In genomic region chr18:79750980-79751571, GRCh38 we compare ENCODE assay signal across 19 cellular contexts. TPM values are rescaled to one million over a fixed set of nuclear protein-coding genes. Genes with fewer than 3 reads are reported as not detected.
DNase-seq lines count a peak whose midpoint lies in the region; ATAC-seq and TF ChIP-seq lines count a peak whose summit lies in the region.
"Had no signal": no experiment of that assay in that cellular context is flagged by ENCODE, and none has a peak within 500 bp of the region (broad histone marks: within the 10 kb centered on the region; RNA-seq: fewer than 3 reads in every experiment).

No MANE protein-coding gene starts in this region.

- ATAC-seq in psoas muscle (peak; percentile 42 to 89 (median 64)), SK-N-SH treated with all-trans-retinoic acid at 6 μM for 48 hours (no peak), GM19397 (IDR thresholded peaks at IDR 0.05; ENCODE audit: unreplicated experiment) (no peak)
- ATAC-seq: natural killer cell had no signal

- H3K9me3 ChIP-seq in psoas muscle, result no peaks in the 10 kb centered on the region
- H3K9me3 ChIP-seq: ascending aorta had no signal

- H3K27ac ChIP-seq in psoas muscle, result no peak overlapping the region
- H3K27ac ChIP-seq: ascending aorta had no signal

- WGBS in psoas muscle, 3 donors, result 63 to 85% (median 67%) methylated on average over 10 to 13 of the region's 13 CpGs

- DNase-seq in Ammon's horn (ENCODE audit: low spot score), result peak; percentile 48
- DNase-seq in LNCaP clone FGC (ENCODE audit: low read depth), result peak; percentile 75
- DNase-seq in left kidney (ENCODE audit: low read depth, low spot score), result peak; percentile 44
- DNase-seq in psoas muscle, result no peak
- DNase-seq in iPS-NIHi7 (ENCODE audit: extremely low spot score), result no peak
- no peak for DNase-seq in HPDE6-E6E7 (ENCODE audit: extremely low spot score)
- DNase-seq: activated CD8-positive, alpha-beta memory T cell treated with anti-CD3 and anti-CD28 coated beads for 24 hours; activated gamma-delta T cell; HFFc6; hippocampal formation; IMR-90; natural killer cell; NCI-H2029; RPMI8226; stimulated activated CD4-positive, alpha-beta T cell treated with anti-CD3 and anti-CD28 coated beads, Interleukin-4, amount 100 ng/mL, for 24 hours had no signal

- H3K4me1 ChIP-seq in psoas muscle, result no peaks in the 10 kb centered on the region
- H3K4me1 ChIP-seq: ascending aorta had no signal

- no peak overlapping the region for H3K4me3 ChIP-seq in LNCaP clone FGC (ENCODE audit: low read depth, low read length)
- no peak overlapping the region for H3K4me3 ChIP-seq in psoas muscle
- H3K4me3 ChIP-seq: ascending aorta had no signal

- intact Hi-C loops in psoas muscle (cut with DNase I), result no loop called here

- no peaks in the 10 kb centered on the region for H3K27me3 ChIP-seq in psoas muscle (ENCODE audit: insufficient read depth in 3 of 3, low read length in 2 of 3)
- H3K27me3 ChIP-seq: ascending aorta had no signal

- H3K36me3 ChIP-seq in psoas muscle (ENCODE audit: insufficient read depth in 1 of 2, low read depth in 1 of 2), result peaks cover 2 to 34% of the 10 kb centered on the region in 2 donors

- TF ChIP-seq CTCF in LNCaP clone FGC (IDR thresholded peaks at IDR 0.05; ENCODE audit: control insufficient read depth, extremely low read depth, insufficient read depth) (no peak), psoas muscle (IDR thresholded peaks at IDR 0.05) (no peak)

TF ChIP-seq in SK-N-SH treated with all-trans-retinoic acid at 6 μM for 48 hours, 23 proteins besides CTCF, POLR2A, EP300 and RAD21:
- TF ChIP-seq, protein P1, sequence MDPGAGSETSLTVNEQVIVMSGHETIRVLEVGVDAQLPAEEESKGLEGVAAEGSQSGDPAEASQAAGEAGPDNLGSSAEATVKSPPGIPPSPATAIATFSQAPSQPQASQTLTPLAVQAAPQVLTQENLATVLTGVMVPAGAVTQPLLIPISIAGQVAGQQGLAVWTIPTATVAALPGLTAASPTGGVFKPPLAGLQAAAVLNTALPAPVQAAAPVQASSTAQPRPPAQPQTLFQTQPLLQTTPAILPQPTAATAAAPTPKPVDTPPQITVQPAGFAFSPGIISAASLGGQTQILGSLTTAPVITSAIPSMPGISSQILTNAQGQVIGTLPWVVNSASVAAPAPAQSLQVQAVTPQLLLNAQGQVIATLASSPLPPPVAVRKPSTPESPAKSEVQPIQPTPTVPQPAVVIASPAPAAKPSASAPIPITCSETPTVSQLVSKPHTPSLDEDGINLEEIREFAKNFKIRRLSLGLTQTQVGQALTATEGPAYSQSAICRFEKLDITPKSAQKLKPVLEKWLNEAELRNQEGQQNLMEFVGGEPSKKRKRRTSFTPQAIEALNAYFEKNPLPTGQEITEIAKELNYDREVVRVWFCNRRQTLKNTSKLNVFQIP (CRISPR knock-in tag; IDR thresholded peaks at IDR 0.05; ENCODE audit: borderline replicate concordance, low read depth), result no peak
- TF ChIP-seq ESRRG (CRISPR knock-in tag; IDR thresholded peaks at IDR 0.05) (no peak), CSDC2 (CRISPR knock-in tag; IDR thresholded peaks at IDR 0.05) (no peak), TCF4 (CRISPR knock-in tag; IDR thresholded peaks at IDR 0.05; ENCODE audit: borderline replicate concordance) (no peak), TSHZ2 (CRISPR knock-in tag; IDR thresholded peaks at IDR 0.05) (no peak), ZNF565 (CRISPR knock-in tag; conservative IDR thresholded peaks at IDR 0.05; ENCODE audit: low read depth) (no peak), ZNF8 (CRISPR knock-in tag; IDR thresholded peaks at IDR 0.05) (no peak), ZC3H10 (CRISPR knock-in tag; IDR thresholded peaks at IDR 0.05) (no peak), TOX (CRISPR knock-in tag; IDR thresholded peaks at IDR 0.05; ENCODE audit: borderline replicate concordance) (no peak), ISL1 (CRISPR knock-in tag; IDR thresholded peaks at IDR 0.05) (no peak), RARB (CRISPR knock-in tag; IDR thresholded peaks at IDR 0.05) (no peak), ZNF70 (CRISPR knock-in tag; IDR thresholded peaks at IDR 0.05) (no peak), ZFP30 (CRISPR knock-in tag; IDR thresholded peaks at IDR 0.05) (no peak), OSR1 (CRISPR knock-in tag; IDR thresholded peaks at IDR 0.05) (no peak)
- TF ChIP-seq, protein P2, sequence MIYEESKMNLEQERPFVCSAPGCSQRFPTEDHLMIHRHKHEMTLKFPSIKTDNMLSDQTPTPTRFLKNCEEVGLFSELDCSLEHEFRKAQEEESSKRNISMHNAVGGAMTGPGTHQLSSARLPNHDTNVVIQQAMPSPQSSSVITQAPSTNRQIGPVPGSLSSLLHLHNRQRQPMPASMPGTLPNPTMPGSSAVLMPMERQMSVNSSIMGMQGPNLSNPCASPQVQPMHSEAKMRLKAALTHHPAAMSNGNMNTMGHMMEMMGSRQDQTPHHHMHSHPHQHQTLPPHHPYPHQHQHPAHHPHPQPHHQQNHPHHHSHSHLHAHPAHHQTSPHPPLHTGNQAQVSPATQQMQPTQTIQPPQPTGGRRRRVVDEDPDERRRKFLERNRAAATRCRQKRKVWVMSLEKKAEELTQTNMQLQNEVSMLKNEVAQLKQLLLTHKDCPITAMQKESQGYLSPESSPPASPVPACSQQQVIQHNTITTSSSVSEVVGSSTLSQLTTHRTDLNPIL (CRISPR knock-in tag; IDR thresholded peaks at IDR 0.05; ENCODE audit: low read depth), result no peak
- TF ChIP-seq, protein P3, sequence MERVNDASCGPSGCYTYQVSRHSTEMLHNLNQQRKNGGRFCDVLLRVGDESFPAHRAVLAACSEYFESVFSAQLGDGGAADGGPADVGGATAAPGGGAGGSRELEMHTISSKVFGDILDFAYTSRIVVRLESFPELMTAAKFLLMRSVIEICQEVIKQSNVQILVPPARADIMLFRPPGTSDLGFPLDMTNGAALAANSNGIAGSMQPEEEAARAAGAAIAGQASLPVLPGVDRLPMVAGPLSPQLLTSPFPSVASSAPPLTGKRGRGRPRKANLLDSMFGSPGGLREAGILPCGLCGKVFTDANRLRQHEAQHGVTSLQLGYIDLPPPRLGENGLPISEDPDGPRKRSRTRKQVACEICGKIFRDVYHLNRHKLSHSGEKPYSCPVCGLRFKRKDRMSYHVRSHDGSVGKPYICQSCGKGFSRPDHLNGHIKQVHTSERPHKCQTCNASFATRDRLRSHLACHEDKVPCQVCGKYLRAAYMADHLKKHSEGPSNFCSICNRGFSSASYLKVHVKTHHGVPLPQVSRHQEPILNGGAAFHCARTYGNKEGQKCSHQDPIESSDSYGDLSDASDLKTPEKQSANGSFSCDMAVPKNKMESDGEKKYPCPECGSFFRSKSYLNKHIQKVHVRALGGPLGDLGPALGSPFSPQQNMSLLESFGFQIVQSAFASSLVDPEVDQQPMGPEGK (CRISPR knock-in tag; IDR thresholded peaks at IDR 0.05; ENCODE audit: borderline replicate concordance), result no peak

RNA-seq across cellular contexts. Expression of gene KCNG2, which starts 46.7 kb away (rescaled TPM):
- under 1 TPM in 3 of 4 donors, not detected in 1; 0.20 to 0.54 (median 0.27) TPM for total RNA-seq in psoas muscle
- under 1 TPM in 2 of 3 donors, not detected in 1; 0.04 to 0.29 TPM for polyA plus RNA-seq in psoas muscle
- total RNA-seq: ascending aorta, HFFc6, IMR-90, natural killer cell, ureter had no signal
- polyA plus RNA-seq: IMR-90 had no signal

Comparison
In these comparisons a context has a peak if more than half of its experiments do, and no peak if none do; other contexts are left out.
1. DNase-seq: peak in Ammon's horn (single experiment), LNCaP clone FGC (single experiment) and left kidney (single experiment); none in psoas muscle (0 of 2), iPS-NIHi7 (single experiment) and HPDE6-E6E7 (single experiment).
2. ATAC-seq: peak in psoas muscle (4 of 4); none in SK-N-SH treated with all-trans-retinoic acid at 6 μM for 48 hours (single experiment) and GM19397 (single experiment).